1 cellular context compared by ENCODE assay signal in the genomic region with DNA sequence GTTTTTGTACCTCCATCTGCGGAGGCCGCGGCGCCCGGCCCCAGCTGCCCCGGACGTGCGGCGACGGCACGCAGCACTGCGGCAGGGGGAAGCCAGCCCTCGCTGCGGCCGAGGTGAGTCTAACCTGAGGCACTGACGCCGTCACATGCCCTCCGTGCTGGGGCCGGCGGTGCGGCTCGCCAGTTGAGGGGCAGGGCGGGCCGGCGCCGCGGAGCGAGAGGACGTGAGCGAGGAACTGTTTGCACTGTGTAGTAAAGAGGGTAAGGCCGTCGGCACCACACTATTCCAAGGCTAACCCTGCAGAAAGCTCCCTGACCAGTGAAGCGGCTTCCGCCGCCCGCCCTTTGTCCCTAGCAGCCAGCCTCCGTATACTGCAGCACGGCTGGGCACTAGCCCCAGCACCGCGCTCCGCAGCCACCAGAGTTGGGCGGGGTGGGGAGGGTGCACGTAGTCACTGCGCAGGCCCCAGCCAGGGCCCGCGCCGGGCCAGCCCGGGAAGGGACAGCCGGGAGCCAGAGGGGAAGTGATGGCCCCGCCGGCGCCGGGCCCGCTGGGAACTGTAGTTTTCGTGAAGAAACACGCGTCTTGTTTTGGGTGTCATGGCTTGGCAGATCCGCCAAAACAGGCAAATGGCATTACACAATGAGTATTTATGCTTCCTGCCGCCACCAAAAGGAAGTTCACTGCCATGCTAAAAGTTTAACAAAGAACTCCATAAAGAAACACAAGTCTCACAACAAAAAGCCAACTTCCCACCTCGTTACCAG.
TF ChIP-seq lines count a peak whose summit lies in the region.

No MANE protein-coding gene starts in this region.

TF ChIP-seq in GM12878, 131 proteins besides CTCF, POLR2A, EP300 and RAD21 (continued from another document and continues in another):
- TF ChIP-seq, protein P1, sequence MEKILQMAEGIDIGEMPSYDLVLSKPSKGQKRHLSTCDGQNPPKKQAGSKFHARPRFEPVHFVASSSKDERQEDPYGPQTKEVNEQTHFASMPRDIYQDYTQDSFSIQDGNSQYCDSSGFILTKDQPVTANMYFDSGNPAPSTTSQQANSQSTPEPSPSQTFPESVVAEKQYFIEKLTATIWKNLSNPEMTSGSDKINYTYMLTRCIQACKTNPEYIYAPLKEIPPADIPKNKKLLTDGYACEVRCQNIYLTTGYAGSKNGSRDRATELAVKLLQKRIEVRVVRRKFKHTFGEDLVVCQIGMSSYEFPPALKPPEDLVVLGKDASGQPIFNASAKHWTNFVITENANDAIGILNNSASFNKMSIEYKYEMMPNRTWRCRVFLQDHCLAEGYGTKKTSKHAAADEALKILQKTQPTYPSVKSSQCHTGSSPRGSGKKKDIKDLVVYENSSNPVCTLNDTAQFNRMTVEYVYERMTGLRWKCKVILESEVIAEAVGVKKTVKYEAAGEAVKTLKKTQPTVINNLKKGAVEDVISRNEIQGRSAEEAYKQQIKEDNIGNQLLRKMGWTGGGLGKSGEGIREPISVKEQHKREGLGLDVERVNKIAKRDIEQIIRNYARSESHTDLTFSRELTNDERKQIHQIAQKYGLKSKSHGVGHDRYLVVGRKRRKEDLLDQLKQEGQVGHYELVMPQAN (conservative IDR thresholded peaks at IDR 0.05) = no peak
- TF ChIP-seq EGR1 (IDR thresholded peaks at IDR 0.05; ENCODE audit: borderline replicate concordance in 1 of 2, low read depth in 2 of 2, low read length in 2 of 2) = no peak
- TF ChIP-seq, protein P2, sequence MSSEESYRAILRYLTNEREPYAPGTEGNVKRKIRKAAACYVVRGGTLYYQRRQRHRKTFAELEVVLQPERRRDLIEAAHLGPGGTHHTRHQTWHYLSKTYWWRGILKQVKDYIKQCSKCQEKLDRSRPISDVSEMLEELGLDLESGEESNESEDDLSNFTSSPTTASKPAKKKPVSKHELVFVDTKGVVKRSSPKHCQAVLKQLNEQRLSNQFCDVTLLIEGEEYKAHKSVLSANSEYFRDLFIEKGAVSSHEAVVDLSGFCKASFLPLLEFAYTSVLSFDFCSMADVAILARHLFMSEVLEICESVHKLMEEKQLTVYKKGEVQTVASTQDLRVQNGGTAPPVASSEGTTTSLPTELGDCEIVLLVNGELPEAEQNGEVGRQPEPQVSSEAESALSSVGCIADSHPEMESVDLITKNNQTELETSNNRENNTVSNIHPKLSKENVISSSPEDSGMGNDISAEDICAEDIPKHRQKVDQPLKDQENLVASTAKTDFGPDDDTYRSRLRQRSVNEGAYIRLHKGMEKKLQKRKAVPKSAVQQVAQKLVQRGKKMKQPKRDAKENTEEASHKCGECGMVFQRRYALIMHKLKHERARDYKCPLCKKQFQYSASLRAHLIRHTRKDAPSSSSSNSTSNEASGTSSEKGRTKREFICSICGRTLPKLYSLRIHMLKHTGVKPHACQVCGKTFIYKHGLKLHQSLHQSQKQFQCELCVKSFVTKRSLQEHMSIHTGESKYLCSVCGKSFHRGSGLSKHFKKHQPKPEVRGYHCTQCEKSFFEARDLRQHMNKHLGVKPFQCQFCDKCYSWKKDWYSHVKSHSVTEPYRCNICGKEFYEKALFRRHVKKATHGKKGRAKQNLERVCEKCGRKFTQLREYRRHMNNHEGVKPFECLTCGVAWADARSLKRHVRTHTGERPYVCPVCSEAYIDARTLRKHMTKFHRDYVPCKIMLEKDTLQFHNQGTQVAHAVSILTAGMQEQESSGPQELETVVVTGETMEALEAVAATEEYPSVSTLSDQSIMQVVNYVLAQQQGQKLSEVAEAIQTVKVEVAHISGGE (CRISPR knock-in tag; IDR thresholded peaks at IDR 0.05) = peak; percentile 44; the same call in 1 of the 2 replicates
- TF ChIP-seq ESRRA (IDR thresholded peaks at IDR 0.05; ENCODE audit: low read length) = no peak
- TF ChIP-seq ZNF622 (IDR thresholded peaks at IDR 0.05) = no peak
- TF ChIP-seq CBX3 (IDR thresholded peaks at IDR 0.05; ENCODE audit: borderline replicate concordance, low read depth) = no peak
- TF ChIP-seq CREM (IDR thresholded peaks at IDR 0.05; ENCODE audit: low read depth) = peak; percentile 96
- TF ChIP-seq, protein P3, sequence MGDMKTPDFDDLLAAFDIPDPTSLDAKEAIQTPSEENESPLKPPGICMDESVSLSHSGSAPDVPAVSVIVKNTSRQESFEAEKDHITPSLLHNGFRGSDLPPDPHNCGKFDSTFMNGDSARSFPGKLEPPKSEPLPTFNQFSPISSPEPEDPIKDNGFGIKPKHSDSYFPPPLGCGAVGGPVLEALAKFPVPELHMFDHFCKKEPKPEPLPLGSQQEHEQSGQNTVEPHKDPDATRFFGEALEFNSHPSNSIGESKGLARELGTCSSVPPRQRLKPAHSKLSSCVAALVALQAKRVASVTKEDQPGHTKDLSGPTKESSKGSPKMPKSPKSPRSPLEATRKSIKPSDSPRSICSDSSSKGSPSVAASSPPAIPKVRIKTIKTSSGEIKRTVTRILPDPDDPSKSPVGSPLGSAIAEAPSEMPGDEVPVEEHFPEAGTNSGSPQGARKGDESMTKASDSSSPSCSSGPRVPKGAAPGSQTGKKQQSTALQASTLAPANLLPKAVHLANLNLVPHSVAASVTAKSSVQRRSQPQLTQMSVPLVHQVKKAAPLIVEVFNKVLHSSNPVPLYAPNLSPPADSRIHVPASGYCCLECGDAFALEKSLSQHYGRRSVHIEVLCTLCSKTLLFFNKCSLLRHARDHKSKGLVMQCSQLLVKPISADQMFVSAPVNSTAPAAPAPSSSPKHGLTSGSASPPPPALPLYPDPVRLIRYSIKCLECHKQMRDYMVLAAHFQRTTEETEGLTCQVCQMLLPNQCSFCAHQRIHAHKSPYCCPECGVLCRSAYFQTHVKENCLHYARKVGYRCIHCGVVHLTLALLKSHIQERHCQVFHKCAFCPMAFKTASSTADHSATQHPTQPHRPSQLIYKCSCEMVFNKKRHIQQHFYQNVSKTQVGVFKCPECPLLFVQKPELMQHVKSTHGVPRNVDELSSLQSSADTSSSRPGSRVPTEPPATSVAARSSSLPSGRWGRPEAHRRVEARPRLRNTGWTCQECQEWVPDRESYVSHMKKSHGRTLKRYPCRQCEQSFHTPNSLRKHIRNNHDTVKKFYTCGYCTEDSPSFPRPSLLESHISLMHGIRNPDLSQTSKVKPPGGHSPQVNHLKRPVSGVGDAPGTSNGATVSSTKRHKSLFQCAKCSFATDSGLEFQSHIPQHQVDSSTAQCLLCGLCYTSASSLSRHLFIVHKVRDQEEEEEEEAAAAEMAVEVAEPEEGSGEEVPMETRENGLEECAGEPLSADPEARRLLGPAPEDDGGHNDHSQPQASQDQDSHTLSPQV (IDR thresholded peaks at IDR 0.05) = no peak
- TF ChIP-seq, protein P4, sequence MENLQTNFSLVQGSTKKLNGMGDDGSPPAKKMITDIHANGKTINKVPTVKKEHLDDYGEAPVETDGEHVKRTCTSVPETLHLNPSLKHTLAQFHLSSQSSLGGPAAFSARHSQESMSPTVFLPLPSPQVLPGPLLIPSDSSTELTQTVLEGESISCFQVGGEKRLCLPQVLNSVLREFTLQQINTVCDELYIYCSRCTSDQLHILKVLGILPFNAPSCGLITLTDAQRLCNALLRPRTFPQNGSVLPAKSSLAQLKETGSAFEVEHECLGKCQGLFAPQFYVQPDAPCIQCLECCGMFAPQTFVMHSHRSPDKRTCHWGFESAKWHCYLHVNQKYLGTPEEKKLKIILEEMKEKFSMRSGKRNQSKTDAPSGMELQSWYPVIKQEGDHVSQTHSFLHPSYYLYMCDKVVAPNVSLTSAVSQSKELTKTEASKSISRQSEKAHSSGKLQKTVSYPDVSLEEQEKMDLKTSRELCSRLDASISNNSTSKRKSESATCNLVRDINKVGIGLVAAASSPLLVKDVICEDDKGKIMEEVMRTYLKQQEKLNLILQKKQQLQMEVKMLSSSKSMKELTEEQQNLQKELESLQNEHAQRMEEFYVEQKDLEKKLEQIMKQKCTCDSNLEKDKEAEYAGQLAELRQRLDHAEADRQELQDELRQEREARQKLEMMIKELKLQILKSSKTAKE (IDR thresholded peaks at IDR 0.05; ENCODE audit: low read depth, poor library complexity, severe bottlenecking) = no peak
- TF ChIP-seq KDM1A (IDR thresholded peaks at IDR 0.05; ENCODE audit: borderline replicate concordance) = no peak
- TF ChIP-seq MYC (IDR thresholded peaks at IDR 0.05; ENCODE audit: insufficient read depth, insufficient read length, insufficient replicate concordance, low read length, severe bottlenecking) = peak; percentile 56
- no peak for TF ChIP-seq SUPT20H (IDR thresholded peaks at IDR 0.05; ENCODE audit: borderline replicate concordance, control insufficient read depth, low read depth, low read length)
- no peak for TF ChIP-seq MEF2B (IDR thresholded peaks at IDR 0.05; ENCODE audit: partially characterized antibody, poor library complexity, severe bottlenecking)
- TF ChIP-seq ASH2L (IDR thresholded peaks at IDR 0.05; ENCODE audit: borderline replicate concordance, low read depth) = no peak
- no peak for TF ChIP-seq ZZZ3 (IDR thresholded peaks at IDR 0.05; ENCODE audit: control insufficient read depth, insufficient read length, low read depth)
- TF ChIP-seq TBL1XR1 (IDR thresholded peaks at IDR 0.05; ENCODE audit: low read depth, low read length) = 0 out of 2 replicates have a peak, but pooled peaks have one; percentile 36
- TF ChIP-seq, protein P5, sequence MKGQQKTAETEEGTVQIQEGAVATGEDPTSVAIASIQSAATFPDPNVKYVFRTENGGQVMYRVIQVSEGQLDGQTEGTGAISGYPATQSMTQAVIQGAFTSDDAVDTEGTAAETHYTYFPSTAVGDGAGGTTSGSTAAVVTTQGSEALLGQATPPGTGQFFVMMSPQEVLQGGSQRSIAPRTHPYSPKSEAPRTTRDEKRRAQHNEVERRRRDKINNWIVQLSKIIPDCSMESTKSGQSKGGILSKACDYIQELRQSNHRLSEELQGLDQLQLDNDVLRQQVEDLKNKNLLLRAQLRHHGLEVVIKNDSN (IDR thresholded peaks at IDR 0.05; ENCODE audit: borderline replicate concordance, extremely low read length, insufficient read depth, low read depth, low read length) = no peak
- TF ChIP-seq KLF5 (IDR thresholded peaks at IDR 0.05; ENCODE audit: partially characterized antibody) = no peak
- no peak for TF ChIP-seq SREBF2 (IDR thresholded peaks at IDR 0.05; ENCODE audit: low read length)
- no peak for TF ChIP-seq ZSCAN29 (IDR thresholded peaks at IDR 0.05)
- TF ChIP-seq, protein P6, sequence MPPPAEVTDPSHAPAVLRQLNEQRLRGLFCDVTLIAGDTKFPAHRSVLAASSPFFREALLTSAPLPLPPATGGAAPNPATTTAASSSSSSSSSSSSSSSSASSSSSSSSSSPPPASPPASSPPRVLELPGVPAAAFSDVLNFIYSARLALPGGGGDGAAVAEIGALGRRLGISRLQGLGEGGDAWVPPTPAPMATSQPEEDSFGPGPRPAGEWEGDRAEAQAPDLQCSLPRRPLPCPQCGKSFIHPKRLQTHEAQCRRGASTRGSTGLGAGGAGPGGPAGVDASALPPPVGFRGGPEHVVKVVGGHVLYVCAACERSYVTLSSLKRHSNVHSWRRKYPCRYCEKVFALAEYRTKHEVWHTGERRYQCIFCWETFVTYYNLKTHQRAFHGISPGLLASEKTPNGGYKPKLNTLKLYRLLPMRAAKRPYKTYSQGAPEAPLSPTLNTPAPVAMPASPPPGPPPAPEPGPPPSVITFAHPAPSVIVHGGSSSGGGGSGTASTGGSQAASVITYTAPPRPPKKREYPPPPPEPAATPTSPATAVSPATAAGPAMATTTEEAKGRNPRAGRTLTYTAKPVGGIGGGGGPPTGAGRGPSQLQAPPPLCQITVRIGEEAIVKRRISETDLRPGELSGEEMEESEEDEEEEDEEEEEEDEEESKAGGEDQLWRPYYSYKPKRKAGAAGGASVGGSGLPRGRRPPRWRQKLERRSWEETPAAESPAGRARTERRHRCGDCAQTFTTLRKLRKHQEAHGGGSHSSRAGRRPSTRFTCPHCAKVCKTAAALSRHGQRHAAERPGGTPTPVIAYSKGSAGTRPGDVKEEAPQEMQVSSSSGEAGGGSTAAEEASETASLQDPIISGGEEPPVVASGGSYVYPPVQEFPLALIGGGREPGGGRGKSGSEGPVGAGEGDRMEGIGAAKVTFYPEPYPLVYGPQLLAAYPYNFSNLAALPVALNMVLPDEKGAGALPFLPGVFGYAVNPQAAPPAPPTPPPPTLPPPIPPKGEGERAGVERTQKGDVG (CRISPR knock-in tag; IDR thresholded peaks at IDR 0.05) = no peak
- peak; percentile 91 for TF ChIP-seq TARDBP (IDR thresholded peaks at IDR 0.05; ENCODE audit: borderline replicate concordance)
- TF ChIP-seq, protein P7, sequence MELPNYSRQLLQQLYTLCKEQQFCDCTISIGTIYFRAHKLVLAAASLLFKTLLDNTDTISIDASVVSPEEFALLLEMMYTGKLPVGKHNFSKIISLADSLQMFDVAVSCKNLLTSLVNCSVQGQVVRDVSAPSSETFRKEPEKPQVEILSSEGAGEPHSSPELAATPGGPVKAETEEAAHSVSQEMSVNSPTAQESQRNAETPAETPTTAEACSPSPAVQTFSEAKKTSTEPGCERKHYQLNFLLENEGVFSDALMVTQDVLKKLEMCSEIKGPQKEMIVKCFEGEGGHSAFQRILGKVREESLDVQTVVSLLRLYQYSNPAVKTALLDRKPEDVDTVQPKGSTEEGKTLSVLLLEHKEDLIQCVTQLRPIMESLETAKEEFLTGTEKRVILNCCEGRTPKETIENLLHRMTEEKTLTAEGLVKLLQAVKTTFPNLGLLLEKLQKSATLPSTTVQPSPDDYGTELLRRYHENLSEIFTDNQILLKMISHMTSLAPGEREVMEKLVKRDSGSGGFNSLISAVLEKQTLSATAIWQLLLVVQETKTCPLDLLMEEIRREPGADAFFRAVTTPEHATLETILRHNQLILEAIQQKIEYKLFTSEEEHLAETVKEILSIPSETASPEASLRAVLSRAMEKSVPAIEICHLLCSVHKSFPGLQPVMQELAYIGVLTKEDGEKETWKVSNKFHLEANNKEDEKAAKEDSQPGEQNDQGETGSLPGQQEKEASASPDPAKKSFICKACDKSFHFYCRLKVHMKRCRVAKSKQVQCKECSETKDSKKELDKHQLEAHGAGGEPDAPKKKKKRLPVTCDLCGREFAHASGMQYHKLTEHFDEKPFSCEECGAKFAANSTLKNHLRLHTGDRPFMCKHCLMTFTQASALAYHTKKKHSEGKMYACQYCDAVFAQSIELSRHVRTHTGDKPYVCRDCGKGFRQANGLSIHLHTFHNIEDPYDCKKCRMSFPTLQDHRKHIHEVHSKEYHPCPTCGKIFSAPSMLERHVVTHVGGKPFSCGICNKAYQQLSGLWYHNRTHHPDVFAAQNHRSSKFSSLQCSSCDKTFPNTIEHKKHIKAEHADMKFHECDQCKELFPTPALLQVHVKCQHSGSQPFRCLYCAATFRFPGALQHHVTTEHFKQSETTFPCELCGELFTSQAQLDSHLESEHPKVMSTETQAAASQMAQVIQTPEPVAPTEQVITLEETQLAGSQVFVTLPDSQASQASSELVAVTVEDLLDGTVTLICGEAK (IDR thresholded peaks at IDR 0.05; ENCODE audit: borderline replicate concordance) = no peak
- peak; percentile 61 for TF ChIP-seq SIN3A (IDR thresholded peaks at IDR 0.05; ENCODE audit: low read depth, low read length)
- TF ChIP-seq NBN (IDR thresholded peaks at IDR 0.05) = peak; percentile 74
- TF ChIP-seq FOS (IDR thresholded peaks at IDR 0.05; ENCODE audit: borderline replicate concordance, extremely low read depth, insufficient read length) = no peak
- TF ChIP-seq YBX1 (IDR thresholded peaks at IDR 0.05) = no peak
- TF ChIP-seq, protein P8, sequence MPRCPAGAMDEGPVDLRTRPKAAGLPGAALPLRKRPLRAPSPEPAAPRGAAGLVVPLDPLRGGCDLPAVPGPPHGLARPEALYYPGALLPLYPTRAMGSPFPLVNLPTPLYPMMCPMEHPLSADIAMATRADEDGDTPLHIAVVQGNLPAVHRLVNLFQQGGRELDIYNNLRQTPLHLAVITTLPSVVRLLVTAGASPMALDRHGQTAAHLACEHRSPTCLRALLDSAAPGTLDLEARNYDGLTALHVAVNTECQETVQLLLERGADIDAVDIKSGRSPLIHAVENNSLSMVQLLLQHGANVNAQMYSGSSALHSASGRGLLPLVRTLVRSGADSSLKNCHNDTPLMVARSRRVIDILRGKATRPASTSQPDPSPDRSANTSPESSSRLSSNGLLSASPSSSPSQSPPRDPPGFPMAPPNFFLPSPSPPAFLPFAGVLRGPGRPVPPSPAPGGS (IDR thresholded peaks at IDR 0.05; ENCODE audit: borderline replicate concordance, insufficient read depth, low read depth, low read length, poor library complexity, severe bottlenecking) = no peak
- TF ChIP-seq ETV6 (conservative IDR thresholded peaks at IDR 0.05 in 1 of 2, IDR thresholded peaks at IDR 0.05 in 1 of 2; ENCODE audit: borderline replicate concordance in 1 of 2, low read depth in 1 of 2) = 0 out of 4 replicates have a peak, but pooled peaks of 1 of the 2 experiments have one; percentile 27
